23 cellular contexts compared by ENCODE assay signal in genomic region chr20:57612916-57613315, GRCh38. TPM values are rescaled to one million over a fixed set of nuclear protein-coding genes. Genes with fewer than 3 reads are reported as not detected.
DNase-seq lines count a peak whose midpoint lies in the region; ATAC-seq, FAIRE-seq and TF ChIP-seq lines count a peak whose summit lies in the region.
"Had no signal": no experiment of that assay in that cellular context is flagged by ENCODE, and none has a peak within 500 bp of the region (broad histone marks: within the 10 kb centered on the region; RNA-seq: fewer than 3 reads in every experiment).

No MANE protein-coding gene starts in this region.

- no peak for TF ChIP-seq EP300 in suprapubic skin (IDR thresholded peaks at IDR 0.05)

- ATAC-seq in activated CD8-positive, alpha-beta memory T cell treated with anti-CD3 and anti-CD28 coated beads, Interleukin-2, amount 10 ng/mL, durations not matched to agents 7 days and 5 days, result no peak
- ATAC-seq in HG02973 (IDR thresholded peaks at IDR 0.05; ENCODE audit: unreplicated experiment), result no peak
- ATAC-seq: CD8-positive, alpha-beta T cell had no signal

- no peaks in the 10 kb centered on the region for H3K4me1 ChIP-seq in kidney (ENCODE audit: control insufficient read depth in 1 of 2, insufficient read depth in 1 of 2, low read depth in 1 of 2, low read length in 2 of 2)
- no peaks in the 10 kb centered on the region for H3K4me1 ChIP-seq in suprapubic skin

- H3K36me3 ChIP-seq in kidney (ENCODE audit: control insufficient read depth in 1 of 2, insufficient read depth in 2 of 2, low read length in 2 of 2) (no peaks in the 10 kb centered on the region), suprapubic skin (no peaks in the 10 kb centered on the region)

- intact Hi-C loops in kidney (cut with DNase I), result no loop called here

- no peak for TF ChIP-seq CTCF in kidney (IDR thresholded peaks at IDR 0.05; ENCODE audit: borderline replicate concordance, extremely low read depth, insufficient read depth)
- TF ChIP-seq CTCF in suprapubic skin (IDR thresholded peaks at IDR 0.05), result no peak

- H3K4me1 Mint-ChIP-seq in activated CD8-positive, alpha-beta memory T cell treated with anti-CD3 and anti-CD28 coated beads, Interleukin-2, amount 10 ng/mL, durations not matched to agents 7 days and 5 days, result peaks cover 13% of the 10 kb centered on the region

- peak; percentile 24 for DNase-seq in activated CD8-positive, alpha-beta memory T cell treated with anti-CD3 and anti-CD28 coated beads for 24 hours
- no peak for DNase-seq in activated CD8-positive, alpha-beta memory T cell treated with anti-CD3 and anti-CD28 coated beads, Interleukin-2, amount 50 U/mL, for 48 hours
- DNase-seq in activated CD8-positive, alpha-beta memory T cell treated with anti-CD3 and anti-CD28 coated beads, Interleukin-2, amount 10 ng/mL, durations not matched to agents 7 days and 5 days, result peak; percentile 37
- DNase-seq in kidney (peak; percentile 18), suprapubic skin (ENCODE audit: low spot score in 2 of 2) (peak; percentile 35 to 72), NCI-H446 (lab: John Stamatoyannopoulos, UW) (no peak), NCI-H1105 treated with DMSO at 0.1 percent for 48 hours (lab: John Stamatoyannopoulos, UW) (no peak)
- DNase-seq: 8988T, C1 segment of cervical spinal cord, Calu3, DMS53, GDM1, KG1, NCI-H1092 treated with DMSO at 0.1 percent for 48 hours, NCI-H2081, NCI-H2171, NCI-H446 treated with DMSO at 0.1 percent for 48 hours, NCI-H526 treated with DMSO at 0.1 percent for 48 hours, SHP77 had no signal

- FAIRE-seq in kidney (lab: Jason Lieb, UNC), result no peak
- FAIRE-seq: GM19239, H1 had no signal

- no peak overlapping the region for H3K9ac ChIP-seq in kidney (ENCODE audit: low read length in 2 of 2)

- no peaks in the 10 kb centered on the region for H3K9me3 Mint-ChIP-seq in activated CD8-positive, alpha-beta memory T cell treated with anti-CD3 and anti-CD28 coated beads, Interleukin-2, amount 10 ng/mL, durations not matched to agents 7 days and 5 days (ENCODE audit: low read depth)
- H3K9me3 Mint-ChIP-seq: CD8-positive, alpha-beta T cell had no signal

- no peaks in the 10 kb centered on the region for H3K27me3 Mint-ChIP-seq in activated CD8-positive, alpha-beta memory T cell treated with anti-CD3 and anti-CD28 coated beads, Interleukin-2, amount 10 ng/mL, durations not matched to agents 7 days and 5 days

- CTCF ChIA-PET in activated CD8-positive, alpha-beta memory T cell treated with anti-CD3 and anti-CD28 coated beads, Interleukin-2, amount 10 ng/mL, durations not matched to agents 7 days and 5 days (lab: Charles Lee), result interaction anchor here (1.1 to 16.0 kb wide), 2 partner anchors 13 to 567 kb away, joined by 3 to 176 read pairs; no protein-coding TSS in a partner anchor

- peaks cover 57% of the 10 kb centered on the region for H3K36me3 Mint-ChIP-seq in activated CD8-positive, alpha-beta memory T cell treated with anti-CD3 and anti-CD28 coated beads, Interleukin-2, amount 10 ng/mL, durations not matched to agents 7 days and 5 days

- H3K27ac Mint-ChIP-seq in activated CD8-positive, alpha-beta memory T cell treated with anti-CD3 and anti-CD28 coated beads, Interleukin-2, amount 10 ng/mL, durations not matched to agents 7 days and 5 days, result no peak overlapping the region
- H3K27ac Mint-ChIP-seq: CD8-positive, alpha-beta T cell had no signal

- H3K27me3 ChIP-seq in suprapubic skin, result peaks cover 29% of the 10 kb centered on the region

- WGBS in suprapubic skin, result 93% methylated on average over 7 of the region's 7 CpGs

- H3K27ac ChIP-seq in kidney (ENCODE audit: low read depth in 2 of 2, low read length in 2 of 2) (no peak overlapping the region), suprapubic skin (no peak overlapping the region)

- no peak for TF ChIP-seq POLR2A in suprapubic skin (IDR thresholded peaks at IDR 0.05)

- H3K4me3 ChIP-seq in kidney (ENCODE audit: low read length in 2 of 2) (no peak overlapping the region), suprapubic skin (no peak overlapping the region)

- H3K4me3 Mint-ChIP-seq in activated CD8-positive, alpha-beta memory T cell treated with anti-CD3 and anti-CD28 coated beads, Interleukin-2, amount 10 ng/mL, durations not matched to agents 7 days and 5 days, result no peak overlapping the region
- H3K4me3 Mint-ChIP-seq: CD8-positive, alpha-beta T cell had no signal

- H3K9me3 ChIP-seq in kidney (ENCODE audit: control insufficient read depth in 1 of 2, low read length in 2 of 2), result no peaks in the 10 kb centered on the region
- H3K9me3 ChIP-seq in suprapubic skin, result no peaks in the 10 kb centered on the region

RNA-seq across cellular contexts. Expression of gene ZBP1, which starts 7.3 kb away (rescaled TPM):
- 10 to 100 TPM; 22.9 to 56.8 TPM for total RNA-seq in activated CD8-positive, alpha-beta memory T cell treated with anti-CD3 and anti-CD28 coated beads, Interleukin-2, amount 10 ng/mL, durations not matched to agents 7 days and 5 days
- total RNA-seq in kidney (3.7 TPM), suprapubic skin (under 1 TPM in 1 of 4 donors, not detected in 3; 0.80 TPM)
- not detected for polyA plus RNA-seq in kidney (ENCODE audit: insufficient read depth, low read depth, low replicate concordance)
- total RNA-seq: H1 had no signal
- polyA plus RNA-seq: H1 had no signal

RNA-seq across cellular contexts. Expression of gene PCK1, which starts 52.0 kb away (rescaled TPM):
- not detected for total RNA-seq in activated CD8-positive, alpha-beta memory T cell treated with anti-CD3 and anti-CD28 coated beads, Interleukin-2, amount 10 ng/mL, durations not matched to agents 7 days and 5 days
- total RNA-seq in kidney (29.7 TPM), suprapubic skin (1 to 10 TPM; 2.2 to 6.3 (median 5.2) TPM)
- 551 TPM for polyA plus RNA-seq in kidney (ENCODE audit: insufficient read depth, low read depth, low replicate concordance)
- total RNA-seq: CD8-positive, alpha-beta T cell; H1 had no signal
- polyA plus RNA-seq: H1 had no signal

Comparison
In these comparisons a context has a peak if more than half of its experiments do, and no peak if none do; other contexts are left out.
1. DNase-seq: peak in activated CD8-positive, alpha-beta memory T cell treated with anti-CD3 and anti-CD28 coated beads for 24 hours (single experiment), activated CD8-positive, alpha-beta memory T cell treated with anti-CD3 and anti-CD28 coated beads, Interleukin-2, amount 10 ng/mL, durations not matched to agents 7 days and 5 days (single experiment), kidney (single experiment) and suprapubic skin (2 of 2); none in activated CD8-positive, alpha-beta memory T cell treated with anti-CD3 and anti-CD28 coated beads, Interleukin-2, amount 50 U/mL, for 48 hours (single experiment), NCI-H446 (0 of 2) and NCI-H1105 treated with DMSO at 0.1 percent for 48 hours (single experiment).